In the genomic region with DNA sequence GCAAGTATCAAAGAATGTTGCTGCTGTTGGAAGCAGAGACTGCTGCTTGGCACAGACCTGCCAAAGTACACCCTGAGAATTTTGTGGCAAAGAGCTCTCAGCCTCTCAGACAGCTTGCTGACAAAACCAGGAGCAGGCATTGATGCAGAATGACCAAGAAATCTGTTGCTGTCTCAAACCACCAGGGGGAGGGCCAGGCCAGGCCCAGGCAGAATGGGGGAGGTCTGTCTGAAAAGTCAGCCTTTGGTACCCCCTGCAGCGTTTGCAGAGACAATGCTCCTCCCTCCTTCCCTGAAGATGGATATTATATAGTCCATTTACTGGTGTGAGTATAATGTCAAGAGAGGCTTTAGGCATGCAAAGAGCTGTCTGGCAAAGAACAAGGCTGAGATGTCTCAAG, we compare ENCODE assay signal across 10 cellular contexts. TPM values are rescaled to one million over a fixed set of nuclear protein-coding genes. Genes with fewer than 3 reads are reported as not detected.
DNase-seq lines count a peak whose midpoint lies in the region; FAIRE-seq and TF ChIP-seq lines count a peak whose summit lies in the region.
"Had no signal": no experiment of that assay in that cellular context is flagged by ENCODE, and none has a peak within 500 bp of the region (broad histone marks: within the 10 kb centered on the region; RNA-seq: fewer than 3 reads in every experiment).

No MANE protein-coding gene starts in this region.

- CTCF ChIA-PET in RWPE1 (lab: Yijun Ruan, JAX), result no interaction called here

- DNase-seq in DMS 273 (lab: John Stamatoyannopoulos, UW; ENCODE audit: unreplicated experiment) (peak; percentile 76), H54 (ENCODE audit: insufficient read length, low spot score) (peak; percentile 2), RPMI8226 (peak; percentile 9), kidney epithelial cell (ENCODE audit: low read depth) (no peak), RWPE1 (ENCODE audit: low spot score) (no peak), inferior parietal cortex (ENCODE audit: extremely low spot score) (no peak), HCEC 1CT (no peak)
- DNase-seq in effector CD8-positive, alpha-beta T cell (lab: John Stamatoyannopoulos, UW), result no peak
- DNase-seq: central memory CD4-positive, alpha-beta T cell had no signal

- H3K4me3 ChIP-seq in kidney epithelial cell (ENCODE audit: low read depth, low read length), result no peak overlapping the region

- no peaks in the 10 kb centered on the region for H3K27me3 ChIP-seq in kidney epithelial cell (ENCODE audit: control insufficient read depth, insufficient read depth, low read length)
- H3K27me3 ChIP-seq: neutrophil had no signal

- no peaks in the 10 kb centered on the region for H3K36me3 ChIP-seq in kidney epithelial cell (ENCODE audit: control insufficient read depth, insufficient read depth, low read length)
- H3K36me3 ChIP-seq: neutrophil had no signal

- H3K27ac ChIP-seq in RWPE1, result no peak overlapping the region
- H3K27ac ChIP-seq: neutrophil had no signal

- no peak for TF ChIP-seq POLR2A in H54 (IDR thresholded peaks at IDR 0.05; ENCODE audit: low read depth, low read length)

- TF ChIP-seq CTCF in kidney epithelial cell (IDR thresholded peaks at IDR 0.05; ENCODE audit: insufficient read depth, low read length, poor library complexity, severe bottlenecking), result peak; percentile 57
- no peak for TF ChIP-seq CTCF in RWPE1 (conservative IDR thresholded peaks at IDR 0.05; ENCODE audit: low read depth)

- POLR2A ChIA-PET in RWPE1 (lab: Yijun Ruan, JAX; ENCODE audit: low non-redundant PET), result no interaction called here

- no peak for FAIRE-seq in H54 (lab: Jason Lieb, UNC)

RNA-seq across cellular contexts. Expression of gene TRPC5OS, which starts 52.9 kb away (rescaled TPM):
- not detected in 2 replicates for total RNA-seq in kidney epithelial cell

Comparison
In these comparisons a context has a peak if more than half of its experiments do, and no peak if none do; other contexts are left out.
1. DNase-seq: peak in DMS 273 (single experiment), H54 (single experiment) and RPMI8226 (single experiment); none in kidney epithelial cell (single experiment), RWPE1 (single experiment), effector CD8-positive, alpha-beta T cell (single experiment), inferior parietal cortex (single experiment) and HCEC 1CT (single experiment).